ENCODE assay signal across 8 cellular contexts in genomic region chr13:49220035-49220855, GRCh38. TPM values are rescaled to one million over a fixed set of nuclear protein-coding genes. Genes with fewer than 3 reads are reported as not detected.
DNase-seq lines count a peak whose midpoint lies in the region; ATAC-seq and TF ChIP-seq lines count a peak whose summit lies in the region.

Gene MLNR (plus strand): TSS chr13:49220338. CDS start chr13:49220338, 0 bp downstream.

- no peak within 1 kb of the TSS for H2BK5ac ChIP-seq in IMR-90 (ENCODE audit: low read depth, low read length, poor library complexity, severe bottlenecking)

- no peak within 1 kb of the TSS for H2AK9ac ChIP-seq in IMR-90 (replicated peaks; ENCODE audit: low read depth, low read length, poor library complexity)

- H3K36me3 Mint-ChIP-seq in CD8-positive, alpha-beta memory T cell, result peaks cover 0 to 3% (median under 1%) of the 10 kb centered on the region in 3 donors
- peaks cover 6% of the 10 kb centered on the region for H3K36me3 Mint-ChIP-seq in neural crest cell (ENCODE audit: low read depth)

- no peak within 1 kb of the TSS for H2BK120ac ChIP-seq in IMR-90 (ENCODE audit: low read depth, low read length)

- H2BK20ac ChIP-seq in IMR-90 (ENCODE audit: low read depth, low read length), result no peak within 1 kb of the TSS

- no peak within 1 kb of the TSS for H2BK15ac ChIP-seq in IMR-90 (ENCODE audit: low read depth, low read length)

- peak within 1 kb of the TSS in 6 of 7 donors; percentile 64 to 76 (median 72) for H3K4me3 Mint-ChIP-seq in CD8-positive, alpha-beta memory T cell
- peak within 1 kb of the TSS; percentile 74 for H3K4me3 Mint-ChIP-seq in neural crest cell

- peaks cover 2% of the 10 kb centered on the region for H3K4me1 ChIP-seq in CD8-positive, alpha-beta memory T cell (ENCODE audit: insufficient read depth, low read length)
- H3K4me1 ChIP-seq in IMR-90 (ENCODE audit: control insufficient read depth, insufficient read depth, low read length), result no peaks in the 10 kb centered on the region

- CTCF ChIA-PET in CD8-positive, alpha-beta memory T cell (lab: Charles Lee), result interaction anchor here (1.0 kb wide), 1 partner anchor 9 kb away, joined by 3 read pairs; no protein-coding TSS in a partner anchor
- CTCF ChIA-PET in IMR-90 (lab: Yijun Ruan, JAX), result no interaction called here

- ATAC-seq in IMR-90 (ENCODE audit: low read depth) (peak; percentile 81), GM21390 (IDR thresholded peaks at IDR 0.05; ENCODE audit: unreplicated experiment) (no peak), GM21723 (IDR thresholded peaks at IDR 0.05; ENCODE audit: unreplicated experiment) (no peak), HG02678 (IDR thresholded peaks at IDR 0.05; ENCODE audit: unreplicated experiment) (no peak)

- no peak within 1 kb of the TSS for H4K8ac ChIP-seq in IMR-90 (ENCODE audit: low read depth in 2 of 2, low read length in 2 of 2)

- no peak within 1 kb of the TSS for H2AK5ac ChIP-seq in IMR-90 (ENCODE audit: low read depth, low read length)

- H3K27ac ChIP-seq in CD8-positive, alpha-beta memory T cell (ENCODE audit: low read depth, low read length), result no peak within 1 kb of the TSS
- H3K27ac ChIP-seq in IMR-90 (ENCODE audit: insufficient read depth, low read length), result no peak within 1 kb of the TSS

- H4K20me1 ChIP-seq in IMR-90 (ENCODE audit: insufficient read depth, low read length), result 0 out of 2 replicates have a peak, but pooled peaks cover 3% of the 10 kb centered on the region

- no peaks in the 10 kb centered on the region for H3K9me3 Mint-ChIP-seq in CD8-positive, alpha-beta memory T cell
- H3K9me3 Mint-ChIP-seq in neural crest cell, result no peaks in the 10 kb centered on the region

- H4K91ac ChIP-seq in IMR-90 (ENCODE audit: insufficient read depth, low read depth, low read length), result no peak within 1 kb of the TSS

- no peak within 1 kb of the TSS for H4K5ac ChIP-seq in IMR-90 (ENCODE audit: low read depth, low read length)

- POLR2A ChIA-PET in CD8-positive, alpha-beta memory T cell (lab: Charles Lee), result no interaction called here
- POLR2A ChIA-PET in IMR-90 (lab: Charles Lee; ENCODE audit: unreplicated experiment), result no interaction called here

- no peak within 1 kb of the TSS for H3K27ac Mint-ChIP-seq in CD8-positive, alpha-beta memory T cell
- no peak within 1 kb of the TSS for H3K27ac Mint-ChIP-seq in neural crest cell (ENCODE audit: unreplicated experiment)

- H3K27me3 Mint-ChIP-seq in CD8-positive, alpha-beta memory T cell, result peaks cover 42 to 64% of the 10 kb centered on the region in 2 donors
- H3K27me3 Mint-ChIP-seq in neural crest cell (ENCODE audit: low read depth), result peaks cover 84% of the 10 kb centered on the region

- TF ChIP-seq POLR2A in IMR-90 (IDR thresholded peaks at IDR 0.05; ENCODE audit: low read depth, low read length), result no peak

- TF ChIP-seq CTCF in IMR-90 (conservative IDR thresholded peaks at IDR 0.05; ENCODE audit: low read depth, low read length) (no peak), fibroblast of mammary gland (conservative IDR thresholded peaks at IDR 0.05; ENCODE audit: control insufficient read depth, insufficient read depth, low read depth, low read length) (no peak), neural crest cell (conservative IDR thresholded peaks at IDR 0.05) (peak; percentile 55)

- DNase-seq in CD8-positive, alpha-beta memory T cell, result peak; percentile 11 to 51 (median 23)
- DNase-seq in IMR-90 (no peak), fibroblast of mammary gland (ENCODE audit: low read depth) (peak; percentile 33), neural crest cell (ENCODE audit: low read depth, low spot score) (peak; percentile 33)
- peak; percentile 36 for DNase-seq in activated CD8-positive, alpha-beta memory T cell treated with anti-CD3 and anti-CD28 coated beads, Interleukin-2, amount 50 U/mL, for 4 hours

- peak within 1 kb of the TSS; percentile 89 for H2AFZ ChIP-seq in IMR-90 (replicated peaks; ENCODE audit: low read length, poor library complexity)

- intact Hi-C loops in IMR-90 (cut with micrococcal nuclease), result no loop called here

- no peak within 1 kb of the TSS for H3K4ac ChIP-seq in IMR-90 (ENCODE audit: low read depth, low read length)

- no peaks in the 10 kb centered on the region for H3K9me1 ChIP-seq in IMR-90 (ENCODE audit: insufficient read depth, low read length)

- TF ChIP-seq RAD21 in IMR-90 (IDR thresholded peaks at IDR 0.05; ENCODE audit: low read length), result no peak

- H3K79me1 ChIP-seq in IMR-90 (ENCODE audit: low read depth in 1 of 2, low read length in 2 of 2), result no peaks in the 10 kb centered on the region

- in situ Hi-C loops in IMR-90 (cut with MboI; ENCODE audit: low sequenced_read_pairs), result no loop called here

- H3K23ac ChIP-seq in IMR-90 (ENCODE audit: low read depth, low read length), result no peak within 1 kb of the TSS

- H3K27me3 ChIP-seq in CD8-positive, alpha-beta memory T cell (ENCODE audit: insufficient read depth, low read length, poor library complexity, severe bottlenecking), result peaks cover 29% of the 10 kb centered on the region
- H3K27me3 ChIP-seq in IMR-90 (ENCODE audit: control insufficient read depth, insufficient read depth, low read length), result peaks cover 79% of the 10 kb centered on the region

- no peak within 1 kb of the TSS for H3K14ac ChIP-seq in IMR-90 (replicated peaks; ENCODE audit: low read depth, low read length)

- H3K9me3 ChIP-seq in CD8-positive, alpha-beta memory T cell (ENCODE audit: low read length), result no peaks in the 10 kb centered on the region
- H3K9me3 ChIP-seq in IMR-90 (ENCODE audit: control insufficient read depth, insufficient read depth, low read length), result peaks cover 12% of the 10 kb centered on the region

- H3K9ac ChIP-seq in IMR-90 (ENCODE audit: low read depth, low read length), result no peak within 1 kb of the TSS

- H3K4me3 ChIP-seq in CD8-positive, alpha-beta memory T cell (ENCODE audit: low read length), result peak within 1 kb of the TSS; percentile 26
- H3K4me3 ChIP-seq in IMR-90 (ENCODE audit: insufficient read depth, low read depth, low read length) (peak within 1 kb of the TSS; percentile 45), fibroblast of mammary gland (ENCODE audit: control insufficient read depth, low read depth, low read length) (no peak within 1 kb of the TSS)

- WGBS in IMR-90 (ENCODE audit: extremely low coverage in 2 of 2, insufficient read length in 1 of 2), 2 experiments, result 10% methylated on average over 62 of the region's 111 CpGs; no CpG with 5 or more reads in 1 of the 2 experiments

- dilution Hi-C loops in IMR-90 (cut with HindIII; ENCODE audit: low sequenced_read_pairs, unreplicated experiment), result no loop called here

- H3K56ac ChIP-seq in IMR-90 (ENCODE audit: extremely low read depth, insufficient read depth, low read length), result no peak within 1 kb of the TSS

- peaks cover 10 to 22% (median 13%) of the 10 kb centered on the region in 3 donors for H3K4me1 Mint-ChIP-seq in CD8-positive, alpha-beta memory T cell
- peaks cover 19% of the 10 kb centered on the region for H3K4me1 Mint-ChIP-seq in neural crest cell

- no TSS peak for BruUV-seq in IMR-90 (replicated peaks; lab: Mats Ljungman, UMichigan)

- H3K18ac ChIP-seq in IMR-90 (ENCODE audit: low read depth, low read length), result no peak within 1 kb of the TSS

- H3K4me2 ChIP-seq in IMR-90 (ENCODE audit: low read depth, low read length), result peak within 1 kb of the TSS; percentile 60

- no peaks in the 10 kb centered on the region for H3K36me3 ChIP-seq in CD8-positive, alpha-beta memory T cell (ENCODE audit: insufficient read depth, low read length)
- no peaks in the 10 kb centered on the region for H3K36me3 ChIP-seq in IMR-90 (ENCODE audit: control insufficient read depth, insufficient read depth, low read length)

TF ChIP-seq in IMR-90, 13 proteins besides CTCF, POLR2A, EP300 and RAD21:
- TF ChIP-seq NFE2L2 (IDR thresholded peaks at IDR 0.05; ENCODE audit: low read depth, low read length) (no peak), BHLHE40 (IDR thresholded peaks at IDR 0.05; ENCODE audit: low read depth, low read length) (no peak), MAFK (IDR thresholded peaks at IDR 0.05; ENCODE audit: low read depth, low read length) (no peak), CEBPB (IDR thresholded peaks at IDR 0.05; ENCODE audit: low read depth, low read length) (no peak), MAZ (IDR thresholded peaks at IDR 0.05; ENCODE audit: borderline replicate concordance, low read depth, low read length) (no peak)

RNA-seq across cellular contexts. Expression of gene MLNR, which starts in this region (rescaled TPM):
- total RNA-seq in CD8-positive, alpha-beta memory T cell, result not detected
- polyA plus RNA-seq in CD8-positive, alpha-beta memory T cell, result 0.17 TPM
- total RNA-seq in IMR-90 (2012; rRNA removed) (not detected in 2 replicates), neural crest cell (not detected in 2 replicates)
- not detected in 2 replicates for polyA plus RNA-seq in IMR-90 (2012; rRNA removed)
- polyA plus RNA-seq in IMR-90 (2012; cell fraction: cytosol; rRNA removed), result 0.03 TPM in 1 of 2 replicates, not detected in the other
- polyA plus RNA-seq in IMR-90 (2012; cell fraction: nucleus; rRNA removed; ENCODE audit: low replicate concordance), result not detected in 2 replicates

Comparison
In these comparisons a context has a peak if more than half of its experiments do, and no peak if none do; other contexts are left out.
1. Peak in DNase-seq and H3K4me3 ChIP-seq in CD8-positive, alpha-beta memory T cell; RNA of the gene not detected or under 1 TPM.
2. Peak in ATAC-seq, H3K4me3 ChIP-seq and H3K4me2 ChIP-seq in IMR-90; RNA of the gene not detected or under 1 TPM.
3. Peak in DNase-seq in neural crest cell; RNA of the gene not detected or under 1 TPM.